ENCODE assay signal across 23 cellular contexts in the genomic region with DNA sequence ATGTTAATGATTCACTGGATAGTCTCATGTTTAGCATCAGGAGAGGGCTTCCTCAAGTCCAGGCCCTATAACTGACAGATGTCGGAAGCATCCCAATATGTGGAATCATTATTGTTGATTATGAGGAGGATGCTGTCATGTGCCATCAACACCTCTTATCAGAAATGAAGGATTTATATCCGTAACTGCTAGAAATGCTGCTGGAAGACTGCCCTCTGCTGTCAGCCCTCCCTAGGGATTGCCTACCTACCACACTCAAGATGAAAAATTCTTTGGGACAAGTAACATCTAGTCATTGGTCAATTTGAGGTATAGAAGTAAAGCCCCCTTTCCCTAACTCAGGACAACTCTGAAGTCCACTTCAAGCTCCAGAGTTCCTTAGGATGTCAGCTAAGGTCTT.
DNase-seq lines count a peak whose midpoint lies in the region; ATAC-seq, FAIRE-seq and TF ChIP-seq lines count a peak whose summit lies in the region.
"Had no signal": no experiment of that assay in that cellular context is flagged by ENCODE, and none has a peak within 500 bp of the region (broad histone marks: within the 10 kb centered on the region; RNA-seq: fewer than 3 reads in every experiment).

No MANE protein-coding gene starts in this region.

- H3K4me2 ChIP-seq in H1 (ENCODE audit: insufficient read depth in 1 of 2, low read depth in 2 of 2, low read length in 2 of 2) = no peak overlapping the region
- H3K4me2 ChIP-seq: BLaER1 had no signal

- DNase-seq in DMS53 (lab: John Stamatoyannopoulos, UW) = peak; percentile 1
- DNase-seq in DMS53 treated with DMSO at 0.1 percent for 48 hours (lab: John Stamatoyannopoulos, UW; ENCODE audit: unreplicated experiment) = no peak
- DNase-seq in NB4 (ENCODE audit: low read depth) = peak; percentile 3
- peak; percentile 21 to 49 for DNase-seq in H1 (ENCODE audit: low read depth in 1 of 2, low spot score in 2 of 2)
- DNase-seq in progenitor cell of endocrine pancreas (ENCODE audit: low spot score, unreplicated experiment) = no peak
- no peak for DNase-seq in activated effector memory CD4-positive, alpha-beta T cell treated with anti-CD3 and anti-CD28 coated beads, Interleukin-2, amount 50 U/mL, for 16 hours
- DNase-seq in activated CD8-positive, alpha-beta memory T cell treated with anti-CD3 and anti-CD28 coated beads, Interleukin-2, amount 50 U/mL, for 48 hours = no peak
- DNase-seq: activated CD4-positive, alpha-beta T cell treated with anti-CD3 and anti-CD28 coated beads, Interleukin-2, amount 10 ng/mL, durations not matched to agents 7 days and 5 days; activated CD8-positive, alpha-beta memory T cell treated with anti-CD3 and anti-CD28 coated beads, Interleukin-2, amount 50 U/mL, for 4 hours; activated effector memory CD4-positive, alpha-beta T cell treated with Interleukin-2 at 50 U/mL for 16 hours; dorsolateral prefrontal cortex; GF-D8; NCI-H1105 treated with DMSO at 0.1 percent for 48 hours; NCI-H526 treated with DMSO at 0.1 percent for 48 hours; spleen; stimulated activated CD4-positive, alpha-beta T cell treated with anti-CD3 and anti-CD28 coated beads, Interleukin-4, amount 100 ng/mL, for 4 hours had no signal

- H3K27ac ChIP-seq in H1 (ENCODE audit: low read depth, low read length) = no peak overlapping the region
- H3K27ac ChIP-seq: BLaER1, cardiac muscle cell, dorsolateral prefrontal cortex, neutrophil, spleen had no signal

- no peak overlapping the region for H2BK12ac ChIP-seq in H1 (ENCODE audit: low read depth, low read length)

- H3K23me2 ChIP-seq in H1 (ENCODE audit: low read depth, low read length) = no peaks in the 10 kb centered on the region

- H4K5ac ChIP-seq in H1 (ENCODE audit: insufficient read length, low read depth, low read length) = peak overlapping the region; percentile 21

- H2AK5ac ChIP-seq in H1 (ENCODE audit: low read depth, low read length) = no peak overlapping the region

- no peak overlapping the region for H3K14ac ChIP-seq in H1 (ENCODE audit: insufficient read length)

- H3K4me1 Mint-ChIP-seq in progenitor cell of endocrine pancreas (ENCODE audit: low read depth) = no peaks in the 10 kb centered on the region
- H3K4me1 Mint-ChIP-seq: activated CD4-positive, alpha-beta T cell treated with anti-CD3 and anti-CD28 coated beads, Interleukin-2, amount 10 ng/mL, durations not matched to agents 7 days and 5 days had no signal

- peak; percentile 71 to 74 for TF ChIP-seq RAD21 in H1 (IDR thresholded peaks at IDR 0.05 in 1 of 2, conservative IDR thresholded peaks at IDR 0.05 in 1 of 2; ENCODE audit: low read depth in 2 of 2, low read length in 2 of 2)

- H3K27ac Mint-ChIP-seq in progenitor cell of endocrine pancreas = no peak overlapping the region
- H3K27ac Mint-ChIP-seq: activated CD4-positive, alpha-beta T cell treated with anti-CD3 and anti-CD28 coated beads, Interleukin-2, amount 10 ng/mL, durations not matched to agents 7 days and 5 days had no signal

- H4K8ac ChIP-seq in H1 (ENCODE audit: extremely low read depth, insufficient read depth, low read length) = no peak overlapping the region

- H2AFZ ChIP-seq in H1 (ENCODE audit: low read length) = peak overlapping the region; percentile 99

- no peaks in the 10 kb centered on the region for H3K27me3 ChIP-seq in H1 (replicated peaks in 1 of 4; ENCODE audit: control insufficient read depth in 3 of 4, extremely low read depth in 1 of 4, insufficient read depth in 3 of 4, low read length in 3 of 4)
- H3K27me3 ChIP-seq: BLaER1, cardiac muscle cell, dorsolateral prefrontal cortex, neutrophil, spleen had no signal

- no peak overlapping the region for H2BK5ac ChIP-seq in H1 (ENCODE audit: low read depth, low read length)

- no peaks in the 10 kb centered on the region for H3K4me1 ChIP-seq in H1 (replicated peaks in 1 of 4; ENCODE audit: control insufficient read depth in 3 of 4, insufficient read depth in 4 of 4, low read length in 3 of 4)
- H3K4me1 ChIP-seq: BLaER1, spleen had no signal

- H3K4me3 ChIP-seq in NB4 (ENCODE audit: low read depth, low read length) = no peak overlapping the region
- no peak overlapping the region for H3K4me3 ChIP-seq in H1 (ENCODE audit: extremely low read depth in 1 of 4, insufficient read depth in 2 of 4, low read depth in 3 of 4, low read length in 4 of 4)
- H3K4me3 ChIP-seq: BLaER1, cardiac muscle cell, dorsolateral prefrontal cortex, GM12878, spleen had no signal

- H2BK20ac ChIP-seq in H1 (ENCODE audit: low read length) = no peak overlapping the region

- H3K27me3 Mint-ChIP-seq in progenitor cell of endocrine pancreas = no peaks in the 10 kb centered on the region
- H3K27me3 Mint-ChIP-seq: activated CD4-positive, alpha-beta T cell treated with anti-CD3 and anti-CD28 coated beads, Interleukin-2, amount 10 ng/mL, durations not matched to agents 7 days and 5 days had no signal

- no peak overlapping the region for H3K9ac ChIP-seq in H1 (replicated peaks in 1 of 4; ENCODE audit: extremely low read depth in 1 of 4, low read depth in 3 of 4, low read length in 3 of 4)
- H3K9ac ChIP-seq: BLaER1 had no signal

- no peak overlapping the region for H3K4ac ChIP-seq in H1 (replicated peaks; ENCODE audit: insufficient read length, low read depth, low read length)

- TF ChIP-seq EP300 in H1 (IDR thresholded peaks at IDR 0.05; ENCODE audit: borderline replicate concordance in 1 of 2, low read depth in 2 of 2, low read length in 2 of 2) = no peak

- no peaks in the 10 kb centered on the region for H3K79me2 ChIP-seq in H1 (ENCODE audit: control insufficient read depth in 1 of 2, insufficient read depth in 2 of 2, low read length in 2 of 2)

- peak; percentile 45 for FAIRE-seq in H1 (lab: Jason Lieb, UNC)
- FAIRE-seq: GM12878, RCC 7860, TTC549 had no signal

- POLR2A ChIA-PET in H1 (lab: Charles Lee; ENCODE audit: partially characterized antibody) = no interaction called here

- H3K36me3 ChIP-seq in H1 (ENCODE audit: control insufficient read depth in 2 of 4, insufficient read depth in 4 of 4, low read length in 3 of 4) = no peaks in the 10 kb centered on the region
- H3K36me3 ChIP-seq: BLaER1, cardiac muscle cell, neutrophil, spleen had no signal

- no peak overlapping the region for H3K18ac ChIP-seq in H1 (ENCODE audit: extremely low read depth, low read length)

- H2BK120ac ChIP-seq in H1 (replicated peaks; ENCODE audit: low read depth, low read length) = no peak overlapping the region

- no peak overlapping the region for H3K56ac ChIP-seq in H1 (replicated peaks; ENCODE audit: insufficient read length, low read depth, low read length)

- CTCF ChIA-PET in H1 (lab: Charles Lee; ENCODE audit: partially characterized antibody) = interaction anchor here (0.9 to 2.3 kb wide), 8 partner anchors 8 to 122 kb away, joined by 3 to 6 read pairs (median 4); no protein-coding TSS in a partner anchor

- no peak overlapping the region for H3K4me3 Mint-ChIP-seq in progenitor cell of endocrine pancreas (ENCODE audit: low read depth)
- H3K4me3 Mint-ChIP-seq: activated CD4-positive, alpha-beta T cell treated with anti-CD3 and anti-CD28 coated beads, Interleukin-2, amount 10 ng/mL, durations not matched to agents 7 days and 5 days had no signal

- ATAC-seq in HG02588 (IDR thresholded peaks at IDR 0.05; ENCODE audit: unreplicated experiment) = no peak
- ATAC-seq: GM12878 had no signal

- H3K9me3 Mint-ChIP-seq in progenitor cell of endocrine pancreas (ENCODE audit: low read depth) = no peaks in the 10 kb centered on the region
- H3K9me3 Mint-ChIP-seq: activated CD4-positive, alpha-beta T cell treated with anti-CD3 and anti-CD28 coated beads, Interleukin-2, amount 10 ng/mL, durations not matched to agents 7 days and 5 days had no signal

- H4K91ac ChIP-seq in H1 (replicated peaks; ENCODE audit: insufficient read length, low read length) = no peak overlapping the region

- WGBS in H1 (ENCODE audit: extremely low coverage in 1 of 2, insufficient coverage in 1 of 2, insufficient read length in 1 of 2, insufficient replicate concordance in 2 of 2, low coverage in 1 of 2, low lambda C conversion rate in 2 of 2, missing lambda C conversion rate in 1 of 2), 2 experiments = 89% methylated on average over 2 of the region's 2 CpGs; no CpG with 5 or more reads in 1 of the 2 experiments

- no peak overlapping the region for H3K23ac ChIP-seq in H1 (ENCODE audit: insufficient read length)

- H3K79me1 ChIP-seq in H1 (ENCODE audit: low read depth, low read length) = no peaks in the 10 kb centered on the region

- H4K20me1 ChIP-seq in H1 (replicated peaks in 1 of 2; ENCODE audit: control insufficient read depth in 1 of 2, insufficient read depth in 2 of 2, low read length in 2 of 2) = no peaks in the 10 kb centered on the region
- H4K20me1 ChIP-seq: BLaER1 had no signal

- H2BK15ac ChIP-seq in H1 (ENCODE audit: low read length) = no peak overlapping the region

- H3K9me3 ChIP-seq in H1 (ENCODE audit: insufficient read depth in 2 of 2, low read depth in 1 of 2, low read length in 1 of 2) = no peaks in the 10 kb centered on the region
- H3K9me3 ChIP-seq: BLaER1, neutrophil, spleen had no signal

- H3K36me3 Mint-ChIP-seq in progenitor cell of endocrine pancreas (ENCODE audit: insufficient read depth) = no peaks in the 10 kb centered on the region

- TF ChIP-seq CTCF in NB4 (IDR thresholded peaks at IDR 0.05; ENCODE audit: low read depth, low read length) (no peak), H1 (IDR thresholded peaks at IDR 0.05; ENCODE audit: control extremely low read depth in 1 of 3, insufficient read depth in 1 of 3, low read depth in 1 of 3, low read length in 3 of 3) (peak; percentile 6 to 63 (median 37); a peak in 3 of 4 replicates), progenitor cell of endocrine pancreas (IDR thresholded peaks at IDR 0.05; ENCODE audit: unreplicated experiment) (peak; percentile 10)

- TF ChIP-seq POLR2A in NB4 (IDR thresholded peaks at IDR 0.05; ENCODE audit: extremely low read depth, insufficient read length) (no peak), H1 (IDR thresholded peaks at IDR 0.05; ENCODE audit: control extremely low read depth in 1 of 2, low read depth in 2 of 2, low read length in 2 of 2) (no peak)

TF ChIP-seq in H1, 55 proteins besides CTCF, POLR2A, EP300 and RAD21:
- TF ChIP-seq TEAD4 (IDR thresholded peaks at IDR 0.05; ENCODE audit: low read depth, low read length) = 0 out of 2 replicates have a peak, but pooled peaks have one; percentile 8
- TF ChIP-seq, protein P1, sequence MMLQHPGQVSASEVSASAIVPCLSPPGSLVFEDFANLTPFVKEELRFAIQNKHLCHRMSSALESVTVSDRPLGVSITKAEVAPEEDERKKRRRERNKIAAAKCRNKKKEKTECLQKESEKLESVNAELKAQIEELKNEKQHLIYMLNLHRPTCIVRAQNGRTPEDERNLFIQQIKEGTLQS (IDR thresholded peaks at IDR 0.05; ENCODE audit: insufficient read depth, low read depth, low read length) = no peak

Comparison
In these comparisons a context has a peak if more than half of its experiments do, and no peak if none do; other contexts are left out.
1. DNase-seq: peak in DMS53 (single experiment), NB4 (single experiment) and H1 (2 of 2); none in DMS53 treated with DMSO at 0.1 percent for 48 hours (single experiment), progenitor cell of endocrine pancreas (single experiment), activated effector memory CD4-positive, alpha-beta T cell treated with anti-CD3 and anti-CD28 coated beads, Interleukin-2, amount 50 U/mL, for 16 hours (single experiment) and activated CD8-positive, alpha-beta memory T cell treated with anti-CD3 and anti-CD28 coated beads, Interleukin-2, amount 50 U/mL, for 48 hours (single experiment).